1 cellular context compared by ENCODE assay signal in genomic region chr20:44714701-44715494, GRCh38.
TF ChIP-seq lines count a peak whose summit lies in the region.

CCN5 (plus strand) TSS chr20:44715369; CDS start chr20:44715391, 22 bp downstream.

TF ChIP-seq in HepG2, 621 proteins besides CTCF, POLR2A, EP300 and RAD21 (continues in another document):
- TF ChIP-seq BRD4 (CRISPR knock-in tag; IDR thresholded peaks at IDR 0.05) (no peak), SP5 (CRISPR knock-in tag; IDR thresholded peaks at IDR 0.05; ENCODE audit: borderline replicate concordance, low read depth) (peak; percentile 63), ZNF333 (CRISPR knock-in tag; IDR thresholded peaks at IDR 0.05; ENCODE audit: borderline replicate concordance) (no peak), UBTF (CRISPR knock-in tag; IDR thresholded peaks at IDR 0.05) (0 out of 2 replicates have a peak, but pooled peaks have one; percentile 38), ARID5B (CRISPR knock-in tag; IDR thresholded peaks at IDR 0.05) (peak; percentile 58; the same call in 1 of the 2 replicates), ZNF629 (CRISPR knock-in tag; conservative IDR thresholded peaks at IDR 0.05) (peak; percentile 78), LCORL (IDR thresholded peaks at IDR 0.05) (no peak), LCORL (CRISPR knock-in tag; IDR thresholded peaks at IDR 0.05) (0 out of 2 replicates have a peak, but pooled peaks have one; percentile 13), ZFX (CRISPR knock-in tag; IDR thresholded peaks at IDR 0.05; ENCODE audit: low read depth) (peak; percentile 28; the same call in 1 of the 2 replicates), IKZF5 (CRISPR knock-in tag; IDR thresholded peaks at IDR 0.05) (0 out of 2 replicates have a peak, but pooled peaks have one; percentile 23), CBFB (CRISPR knock-in tag; IDR thresholded peaks at IDR 0.05) (peak; percentile 73; the same call in 1 of the 2 replicates), NR2F6 (IDR thresholded peaks at IDR 0.05) (no peak), NR2F6 (CRISPR knock-in tag; IDR thresholded peaks at IDR 0.05) (0 out of 2 replicates have a peak, but pooled peaks have one; percentile 24), HOMEZ (CRISPR knock-in tag; IDR thresholded peaks at IDR 0.05; ENCODE audit: low read depth) (no peak), ZNF747 (CRISPR knock-in tag; IDR thresholded peaks at IDR 0.05; ENCODE audit: borderline replicate concordance) (no peak), FOXO4 (CRISPR knock-in tag; conservative IDR thresholded peaks at IDR 0.05) (0 out of 2 replicates have a peak, but pooled peaks have one; percentile 55), FOSL2 (CRISPR knock-in tag; IDR thresholded peaks at IDR 0.05) (peak; percentile 4; the same call in 1 of the 2 replicates), ZNF770 (CRISPR knock-in tag; IDR thresholded peaks at IDR 0.05) (peak; percentile 57; the same call in 1 of the 2 replicates), NCOA2 (CRISPR knock-in tag; IDR thresholded peaks at IDR 0.05) (0 out of 2 replicates have a peak, but pooled peaks have one; percentile 15), FOXA1 (IDR thresholded peaks at IDR 0.05) (no peak), FOXA1 (CRISPR knock-in tag; IDR thresholded peaks at IDR 0.05) (peak; percentile 55), RXRA (CRISPR knock-in tag; IDR thresholded peaks at IDR 0.05) (peak; percentile 34; the same call in 1 of the 2 replicates), FOXC1 (CRISPR knock-in tag; IDR thresholded peaks at IDR 0.05; ENCODE audit: borderline replicate concordance) (0 out of 2 replicates have a peak, but pooled peaks have one; percentile 35), ZNF331 (CRISPR knock-in tag; IDR thresholded peaks at IDR 0.05) (peak; percentile 41; the same call in 1 of the 2 replicates), ZNF296 (CRISPR knock-in tag; conservative IDR thresholded peaks at IDR 0.05) (no peak), FOXP1 (IDR thresholded peaks at IDR 0.05) (no peak), FOXP1 (CRISPR knock-in tag; IDR thresholded peaks at IDR 0.05) (0 out of 2 replicates have a peak, but pooled peaks have one; percentile 27), BCL6 (CRISPR knock-in tag; IDR thresholded peaks at IDR 0.05) (peak; percentile 52; the same call in 1 of the 2 replicates), TBX2 (CRISPR knock-in tag; IDR thresholded peaks at IDR 0.05; ENCODE audit: borderline replicate concordance) (0 out of 2 replicates have a peak, but pooled peaks have one; percentile 2), FOXA3 (CRISPR knock-in tag; IDR thresholded peaks at IDR 0.05) (peak; percentile 55), HMG20A (CRISPR knock-in tag; IDR thresholded peaks at IDR 0.05; ENCODE audit: borderline replicate concordance) (peak; percentile 15; the same call in 1 of the 2 replicates), FOXP4 (CRISPR knock-in tag; IDR thresholded peaks at IDR 0.05) (0 out of 2 replicates have a peak, but pooled peaks have one; percentile 12), ZFY (CRISPR knock-in tag; IDR thresholded peaks at IDR 0.05) (peak; percentile 36; the same call in 1 of the 2 replicates), POLR2AphosphoS2 (IDR thresholded peaks at IDR 0.05; ENCODE audit: low read depth, low read length) (no peak), SIN3B (IDR thresholded peaks at IDR 0.05; ENCODE audit: low read length) (no peak), SOX13 (IDR thresholded peaks at IDR 0.05) (no peak), SOX13 (CRISPR knock-in tag; conservative IDR thresholded peaks at IDR 0.05 in 1 of 2, IDR thresholded peaks at IDR 0.05 in 1 of 2) (0 out of 4 replicates have a peak, but pooled peaks of 1 of the 2 experiments have one; percentile 19), HCFC1 (IDR thresholded peaks at IDR 0.05; ENCODE audit: low read depth, low read length) (no peak), MTF2 (CRISPR knock-in tag; IDR thresholded peaks at IDR 0.05; ENCODE audit: borderline replicate concordance) (peak; percentile 65; the same call in 1 of the 2 replicates), HNRNPL (IDR thresholded peaks at IDR 0.05; ENCODE audit: low read depth, low read length) (peak; percentile 64; the same call in 1 of the 2 replicates), NAIF1 (CRISPR knock-in tag; IDR thresholded peaks at IDR 0.05; ENCODE audit: borderline replicate concordance) (no peak), GABPB1 (CRISPR knock-in tag; IDR thresholded peaks at IDR 0.05) (peak; percentile 21; the same call in 1 of the 2 replicates), PATZ1 (CRISPR knock-in tag; IDR thresholded peaks at IDR 0.05) (peak; percentile 43; the same call in 1 of the 2 replicates), ZNF644 (CRISPR knock-in tag; IDR thresholded peaks at IDR 0.05; ENCODE audit: low read depth) (0 out of 2 replicates have a peak, but pooled peaks have one; percentile 31), ZMYM2 (CRISPR knock-in tag; IDR thresholded peaks at IDR 0.05) (0 out of 2 replicates have a peak, but pooled peaks have one; percentile 23), RARA (CRISPR knock-in tag; IDR thresholded peaks at IDR 0.05) (peak; percentile 43; the same call in 1 of the 2 replicates), ZNF768 (CRISPR knock-in tag; IDR thresholded peaks at IDR 0.05) (peak; percentile 63; the same call in 1 of the 2 replicates), ZNF619 (CRISPR knock-in tag; IDR thresholded peaks at IDR 0.05) (no peak)
